1 cellular context compared by ENCODE assay signal in the genomic region with DNA sequence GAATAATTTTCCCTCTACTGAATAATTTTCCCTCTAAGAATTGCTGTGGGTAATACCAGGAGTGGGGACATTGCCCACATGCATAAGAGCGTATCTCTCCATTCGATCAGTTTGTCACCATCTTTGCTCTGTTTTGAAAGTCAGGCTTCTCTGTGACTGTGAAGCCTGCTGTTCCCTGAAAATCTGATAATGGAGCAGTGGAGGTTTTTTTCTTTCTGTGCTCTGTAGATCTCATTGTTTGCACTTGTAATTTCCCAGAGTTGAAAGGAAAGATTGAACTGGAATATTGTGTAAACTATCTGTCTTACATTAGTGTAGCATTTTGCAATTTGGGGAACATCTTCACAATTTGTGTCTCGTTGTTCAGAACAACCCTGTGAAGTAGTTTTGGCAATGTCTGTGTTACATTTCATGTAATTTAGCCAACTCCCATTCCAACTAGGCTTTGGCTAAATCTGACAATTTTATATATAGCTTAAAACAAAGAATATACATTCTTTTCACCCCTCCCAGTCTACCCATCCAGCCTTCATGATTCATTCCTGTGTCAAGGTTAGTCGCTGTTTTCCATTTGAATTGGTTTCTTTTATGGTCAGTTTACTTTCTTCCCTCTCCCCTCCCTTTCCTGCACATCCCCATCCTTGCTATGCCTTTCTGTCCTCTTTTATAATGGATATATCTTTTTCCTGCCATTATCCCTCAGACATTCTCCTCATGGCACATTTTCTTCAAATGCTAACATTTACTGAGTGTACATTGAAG.
TF ChIP-seq lines count a peak whose summit lies in the region.

No MANE protein-coding gene starts in this region.

TF ChIP-seq in GM23338, 12 proteins besides CTCF, POLR2A, EP300 and RAD21 (continued from another document):
- TF ChIP-seq, protein P1, sequence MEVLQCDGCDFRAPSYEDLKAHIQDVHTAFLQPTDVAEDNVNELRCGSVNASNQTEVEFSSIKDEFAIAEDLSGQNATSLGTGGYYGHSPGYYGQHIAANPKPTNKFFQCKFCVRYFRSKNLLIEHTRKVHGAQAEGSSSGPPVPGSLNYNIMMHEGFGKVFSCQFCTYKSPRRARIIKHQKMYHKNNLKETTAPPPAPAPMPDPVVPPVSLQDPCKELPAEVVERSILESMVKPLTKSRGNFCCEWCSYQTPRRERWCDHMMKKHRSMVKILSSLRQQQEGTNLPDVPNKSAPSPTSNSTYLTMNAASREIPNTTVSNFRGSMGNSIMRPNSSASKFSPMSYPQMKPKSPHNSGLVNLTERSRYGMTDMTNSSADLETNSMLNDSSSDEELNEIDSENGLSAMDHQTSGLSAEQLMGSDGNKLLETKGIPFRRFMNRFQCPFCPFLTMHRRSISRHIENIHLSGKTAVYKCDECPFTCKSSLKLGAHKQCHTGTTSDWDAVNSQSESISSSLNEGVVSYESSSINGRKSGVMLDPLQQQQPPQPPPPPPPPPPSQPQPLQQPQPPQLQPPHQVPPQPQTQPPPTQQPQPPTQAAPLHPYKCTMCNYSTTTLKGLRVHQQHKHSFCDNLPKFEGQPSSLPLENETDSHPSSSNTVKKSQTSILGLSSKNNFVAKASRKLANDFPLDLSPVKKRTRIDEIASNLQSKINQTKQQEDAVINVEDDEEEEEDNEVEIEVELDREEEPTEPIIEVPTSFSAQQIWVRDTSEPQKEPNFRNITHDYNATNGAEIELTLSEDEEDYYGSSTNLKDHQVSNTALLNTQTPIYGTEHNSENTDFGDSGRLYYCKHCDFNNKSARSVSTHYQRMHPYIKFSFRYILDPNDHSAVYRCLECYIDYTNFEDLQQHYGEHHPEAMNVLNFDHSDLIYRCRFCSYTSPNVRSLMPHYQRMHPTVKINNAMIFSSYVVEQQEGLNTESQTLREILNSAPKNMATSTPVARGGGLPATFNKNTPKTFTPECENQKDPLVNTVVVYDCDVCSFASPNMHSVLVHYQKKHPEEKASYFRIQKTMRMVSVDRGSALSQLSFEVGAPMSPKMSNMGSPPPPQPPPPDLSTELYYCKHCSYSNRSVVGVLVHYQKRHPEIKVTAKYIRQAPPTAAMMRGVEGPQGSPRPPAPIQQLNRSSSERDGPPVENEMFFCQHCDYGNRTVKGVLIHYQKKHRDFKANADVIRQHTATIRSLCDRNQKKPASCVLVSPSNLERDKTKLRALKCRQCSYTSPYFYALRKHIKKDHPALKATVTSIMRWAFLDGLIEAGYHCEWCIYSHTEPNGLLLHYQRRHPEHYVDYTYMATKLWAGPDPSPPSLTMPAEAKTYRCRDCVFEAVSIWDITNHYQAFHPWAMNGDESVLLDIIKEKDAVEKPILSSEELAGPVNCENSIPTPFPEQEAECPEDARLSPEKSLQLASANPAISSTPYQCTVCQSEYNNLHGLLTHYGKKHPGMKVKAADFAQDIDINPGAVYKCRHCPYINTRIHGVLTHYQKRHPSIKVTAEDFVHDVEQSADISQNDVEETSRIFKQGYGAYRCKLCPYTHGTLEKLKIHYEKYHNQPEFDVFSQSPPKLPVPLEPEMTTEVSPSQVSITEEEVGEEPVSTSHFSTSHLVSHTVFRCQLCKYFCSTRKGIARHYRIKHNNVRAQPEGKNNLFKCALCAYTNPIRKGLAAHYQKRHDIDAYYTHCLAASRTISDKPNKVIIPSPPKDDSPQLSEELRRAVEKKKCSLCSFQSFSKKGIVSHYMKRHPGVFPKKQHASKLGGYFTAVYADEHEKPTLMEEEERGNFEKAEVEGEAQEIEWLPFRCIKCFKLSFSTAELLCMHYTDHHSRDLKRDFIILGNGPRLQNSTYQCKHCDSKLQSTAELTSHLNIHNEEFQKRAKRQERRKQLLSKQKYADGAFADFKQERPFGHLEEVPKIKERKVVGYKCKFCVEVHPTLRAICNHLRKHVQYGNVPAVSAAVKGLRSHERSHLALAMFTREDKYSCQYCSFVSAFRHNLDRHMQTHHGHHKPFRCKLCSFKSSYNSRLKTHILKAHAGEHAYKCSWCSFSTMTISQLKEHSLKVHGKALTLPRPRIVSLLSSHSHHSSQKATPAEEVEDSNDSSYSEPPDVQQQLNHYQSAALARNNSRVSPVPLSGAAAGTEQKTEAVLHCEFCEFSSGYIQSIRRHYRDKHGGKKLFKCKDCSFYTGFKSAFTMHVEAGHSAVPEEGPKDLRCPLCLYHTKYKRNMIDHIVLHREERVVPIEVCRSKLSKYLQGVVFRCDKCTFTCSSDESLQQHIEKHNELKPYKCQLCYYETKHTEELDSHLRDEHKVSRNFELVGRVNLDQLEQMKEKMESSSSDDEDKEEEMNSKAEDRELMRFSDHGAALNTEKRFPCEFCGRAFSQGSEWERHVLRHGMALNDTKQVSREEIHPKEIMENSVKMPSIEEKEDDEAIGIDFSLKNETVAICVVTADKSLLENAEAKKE (CRISPR knock-in tag; IDR thresholded peaks at IDR 0.05): no peak
- TF ChIP-seq POLR2AphosphoS5 (IDR thresholded peaks at IDR 0.05; ENCODE audit: low read depth): no peak
- no peak for TF ChIP-seq EZH2 (IDR thresholded peaks at IDR 0.05; ENCODE audit: low read depth, unreplicated experiment)
- TF ChIP-seq STAT1 (IDR thresholded peaks at IDR 0.05; ENCODE audit: unreplicated experiment): no peak
- no peak for TF ChIP-seq JUNB (IDR thresholded peaks at IDR 0.05; ENCODE audit: unreplicated experiment)
- TF ChIP-seq EZH2phosphoT487 (IDR thresholded peaks at IDR 0.05; ENCODE audit: unreplicated experiment): no peak
